ENCODE assay signal across 23 cellular contexts in the genomic region with DNA sequence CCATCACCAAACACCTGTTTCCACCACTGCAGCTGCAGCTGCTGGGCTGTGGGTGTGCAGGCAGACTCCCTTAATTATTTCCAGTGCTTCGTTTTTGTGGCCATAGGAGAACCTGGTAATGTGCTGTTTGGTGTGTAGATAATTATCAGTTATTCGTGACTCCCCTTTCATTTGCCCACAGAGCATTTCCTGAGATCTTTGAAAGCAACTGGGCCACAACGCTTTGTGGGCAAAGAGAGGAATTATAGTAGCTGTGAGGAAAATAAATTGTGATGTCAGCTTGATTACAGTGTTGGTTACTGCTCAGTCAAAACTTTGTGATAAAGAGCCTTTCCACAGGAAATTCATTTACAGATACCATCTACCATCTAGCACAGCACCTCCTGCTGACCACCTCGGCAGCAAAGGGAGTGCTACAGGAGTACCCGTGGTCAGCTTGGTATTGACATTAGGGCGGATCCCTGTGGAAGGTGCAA.
DNase-seq lines count a peak whose midpoint lies in the region; ATAC-seq, FAIRE-seq and TF ChIP-seq lines count a peak whose summit lies in the region.
"Had no signal": no experiment of that assay in that cellular context is flagged by ENCODE, and none has a peak within 500 bp of the region (broad histone marks: within the 10 kb centered on the region; RNA-seq: fewer than 3 reads in every experiment).

No MANE protein-coding gene starts in this region.

- H3K27me3 ChIP-seq in HepG2 (ENCODE audit: control insufficient read depth in 1 of 2, insufficient read depth in 2 of 2, low read length in 2 of 2) (no peaks in the 10 kb centered on the region), right lobe of liver (no peaks in the 10 kb centered on the region), H1 (replicated peaks in 1 of 4; ENCODE audit: control insufficient read depth in 3 of 4, extremely low read depth in 1 of 4, insufficient read depth in 3 of 4, low read length in 3 of 4) (peaks cover 0 to 1% (median 0%) of the 10 kb centered on the region in 4 experiments; a peak in 1 of 7 replicates)
- H3K27me3 ChIP-seq: upper lobe of left lung had no signal

- H3K56ac ChIP-seq in H1 (replicated peaks; ENCODE audit: insufficient read length, low read depth, low read length), result no peak overlapping the region

- WGBS in HepG2 (ENCODE audit: low lambda C conversion rate), result 5% methylated on average over 6 of the region's 6 CpGs
- WGBS in right lobe of liver (ENCODE audit: insufficient coverage, low coverage, low lambda C conversion rate, missing lambda C conversion rate), result 34% methylated on average over 6 of the region's 6 CpGs
- WGBS in H1 (ENCODE audit: extremely low coverage in 1 of 2, insufficient coverage in 1 of 2, insufficient read length in 1 of 2, insufficient replicate concordance in 2 of 2, low coverage in 1 of 2, low lambda C conversion rate in 2 of 2, missing lambda C conversion rate in 1 of 2), 2 experiments, result 71% methylated on average over 6 of the region's 6 CpGs; no CpG with 5 or more reads in 1 of the 2 experiments

- no peak overlapping the region for H3K4me2 ChIP-seq in HepG2 (ENCODE audit: low read depth, low read length)
- H3K4me2 ChIP-seq in H1 (ENCODE audit: insufficient read depth in 1 of 2, low read depth in 2 of 2, low read length in 2 of 2), result no peak overlapping the region

- no peak overlapping the region for H3K4me3 ChIP-seq in HepG2 (replicated peaks in 1 of 3; ENCODE audit: insufficient read depth in 1 of 3, low read depth in 2 of 3, low read length in 3 of 3)
- H3K4me3 ChIP-seq in right lobe of liver, result no peak overlapping the region
- H3K4me3 ChIP-seq in H1 (ENCODE audit: extremely low read depth in 1 of 4, insufficient read depth in 2 of 4, low read depth in 3 of 4, low read length in 4 of 4), result no peak overlapping the region
- H3K4me3 ChIP-seq: esophagus squamous epithelium, HAP-1, stomach, upper lobe of left lung had no signal

- H3K27ac ChIP-seq in HepG2 (ENCODE audit: extremely low read length, insufficient read depth, low read length), result no peak overlapping the region
- no peak overlapping the region for H3K27ac ChIP-seq in right lobe of liver
- no peak overlapping the region for H3K27ac ChIP-seq in H1 (ENCODE audit: low read depth, low read length)
- H3K27ac ChIP-seq: esophagus squamous epithelium, HL-60, parathyroid adenoma, stomach, upper lobe of left lung had no signal

- TF ChIP-seq RAD21 in HepG2 (CRISPR knock-in tag; IDR thresholded peaks at IDR 0.05) (no peak), H1 (IDR thresholded peaks at IDR 0.05 in 1 of 2, conservative IDR thresholded peaks at IDR 0.05 in 1 of 2; ENCODE audit: low read depth in 2 of 2, low read length in 2 of 2) (peak; percentile 44 to 54)

- H2BK15ac ChIP-seq in H1 (ENCODE audit: low read length), result no peak overlapping the region

- H4K91ac ChIP-seq in H1 (replicated peaks; ENCODE audit: insufficient read length, low read length), result no peak overlapping the region

- H2AK5ac ChIP-seq in H1 (ENCODE audit: low read depth, low read length), result no peak overlapping the region

- no peak overlapping the region for H2BK5ac ChIP-seq in H1 (ENCODE audit: low read depth, low read length)

- H4K20me1 ChIP-seq in HepG2 (ENCODE audit: insufficient read depth, low read length) (no peaks in the 10 kb centered on the region), H1 (replicated peaks in 1 of 2; ENCODE audit: control insufficient read depth in 1 of 2, insufficient read depth in 2 of 2, low read length in 2 of 2) (no peaks in the 10 kb centered on the region)

- H2AFZ ChIP-seq in HepG2 (ENCODE audit: low read length), result no peak overlapping the region
- H2AFZ ChIP-seq in H1 (ENCODE audit: low read length), result no peak overlapping the region
- H2AFZ ChIP-seq: parathyroid adenoma had no signal

- no peak overlapping the region for H4K5ac ChIP-seq in H1 (ENCODE audit: insufficient read length, low read depth, low read length)

- H2BK120ac ChIP-seq in H1 (replicated peaks; ENCODE audit: low read depth, low read length), result no peak overlapping the region

- H3K79me2 ChIP-seq in HepG2 (ENCODE audit: insufficient read depth, low read length) (no peaks in the 10 kb centered on the region), H1 (ENCODE audit: control insufficient read depth in 1 of 2, insufficient read depth in 2 of 2, low read length in 2 of 2) (no peaks in the 10 kb centered on the region)
- H3K79me2 ChIP-seq: parathyroid adenoma had no signal

- no peak overlapping the region for H2BK12ac ChIP-seq in H1 (ENCODE audit: low read depth, low read length)

- H3K9me3 ChIP-seq in HepG2 (ENCODE audit: low read length) (no peaks in the 10 kb centered on the region), right lobe of liver (no peaks in the 10 kb centered on the region), H1 (ENCODE audit: insufficient read depth in 2 of 2, low read depth in 1 of 2, low read length in 1 of 2) (no peaks in the 10 kb centered on the region)
- H3K9me3 ChIP-seq: esophagus squamous epithelium, HAP-1, stomach, upper lobe of left lung had no signal

- FAIRE-seq in HepG2 (lab: Jason Lieb, UNC) (no peak), H1 (lab: Jason Lieb, UNC) (no peak)
- FAIRE-seq: GM18507, islet of Langerhans had no signal

- no peak overlapping the region for H3K4ac ChIP-seq in H1 (replicated peaks; ENCODE audit: insufficient read length, low read depth, low read length)

- TF ChIP-seq EP300 in HepG2 (IDR thresholded peaks at IDR 0.05; ENCODE audit: low read depth in 2 of 2, low read length in 2 of 2) (no peak), HepG2 (CRISPR knock-in tag; IDR thresholded peaks at IDR 0.05; ENCODE audit: borderline replicate concordance) (no peak), H1 (IDR thresholded peaks at IDR 0.05; ENCODE audit: borderline replicate concordance in 1 of 2, low read depth in 2 of 2, low read length in 2 of 2) (no peak)

- ATAC-seq in HepG2, result no peak
- no peak for ATAC-seq in right lobe of liver
- ATAC-seq: Right ventricle myocardium inferior had no signal

- POLR2A ChIA-PET in HepG2 (lab: Yijun Ruan, JAX), result no interaction called here
- POLR2A ChIA-PET in H1 (lab: Charles Lee; ENCODE audit: partially characterized antibody), result no interaction called here

- DNase-seq in HepG2 (ENCODE audit: low spot score), result no peak
- DNase-seq in right lobe of liver, result no peak
- DNase-seq in NCI-H2227 (lab: John Stamatoyannopoulos, UW; ENCODE audit: unreplicated experiment), result peak; percentile 72
- no peak for DNase-seq in H1 (ENCODE audit: low read depth in 1 of 2, low spot score in 2 of 2)
- no peak for DNase-seq in NCI-H1105 (lab: John Stamatoyannopoulos, UW)
- DNase-seq in NCI-H1930 (lab: John Stamatoyannopoulos, UW), result no peak
- no peak for DNase-seq in NCI-H128 (lab: John Stamatoyannopoulos, UW; ENCODE audit: unreplicated experiment)
- DNase-seq in NCI-H82 (lab: John Stamatoyannopoulos, UW), result no peak
- DNase-seq: activated CD4-positive, CD25-positive, alpha-beta regulatory T cell; amygdala; esophagus squamous epithelium; mammary epithelial cell; NCI-H1092; NCI-H345; stimulated activated CD4-positive, alpha-beta T cell treated with anti-CD3 and anti-CD28 coated beads, Interleukin-2, amount 100 ng/mL, for 24 hours; stomach; upper lobe of left lung had no signal

- H3K9ac ChIP-seq in HepG2 (ENCODE audit: insufficient read depth, low read depth, low read length) (no peak overlapping the region), H1 (replicated peaks in 1 of 4; ENCODE audit: extremely low read depth in 1 of 4, low read depth in 3 of 4, low read length in 3 of 4) (no peak overlapping the region)
- H3K9ac ChIP-seq: parathyroid adenoma had no signal

- no peak for TF ChIP-seq CTCF in HepG2 (CRISPR knock-in tag; IDR thresholded peaks at IDR 0.05)
- TF ChIP-seq CTCF in right lobe of liver (IDR thresholded peaks at IDR 0.05), result no peak
- peak; percentile 54 to 61 (median 56) for TF ChIP-seq CTCF in H1 (IDR thresholded peaks at IDR 0.05; ENCODE audit: control extremely low read depth in 1 of 3, insufficient read depth in 1 of 3, low read depth in 1 of 3, low read length in 3 of 3)

- intact Hi-C loops in HepG2 (cut with micrococcal nuclease; ENCODE audit: unreplicated experiment), result no loop called here
- intact Hi-C loops in right lobe of liver (cut with DNase I), result no loop called here

- no peak overlapping the region for H4K8ac ChIP-seq in H1 (ENCODE audit: extremely low read depth, insufficient read depth, low read length)

- H3K18ac ChIP-seq in H1 (ENCODE audit: extremely low read depth, low read length), result no peak overlapping the region

- in situ Hi-C loops in HepG2 (cut with HindIII; ENCODE audit: extremely low pct_ligation_motif_present, low pct_unique_long_range_greater_than_20kb), result no loop called here

- BruUV-seq in HepG2 (replicated peaks; lab: Mats Ljungman, UMichigan), result no TSS peak

- no peak overlapping the region for H2BK20ac ChIP-seq in H1 (ENCODE audit: low read length)

- H3K36me3 ChIP-seq in HepG2 (replicated peaks in 1 of 2; ENCODE audit: control insufficient read depth in 1 of 2, insufficient read depth in 2 of 2, low read length in 2 of 2) (no peaks in the 10 kb centered on the region), right lobe of liver (no peaks in the 10 kb centered on the region), H1 (ENCODE audit: control insufficient read depth in 2 of 4, insufficient read depth in 4 of 4, low read length in 3 of 4) (no peaks in the 10 kb centered on the region)
- H3K36me3 ChIP-seq: esophagus squamous epithelium, HAP-1, stomach, upper lobe of left lung had no signal

- no peak overlapping the region for H3K14ac ChIP-seq in H1 (ENCODE audit: insufficient read length)

- H3K23me2 ChIP-seq in H1 (ENCODE audit: low read depth, low read length), result no peaks in the 10 kb centered on the region; the same call in 1 of the 2 replicates

- H3K4me1 ChIP-seq in HepG2 (ENCODE audit: insufficient read depth, low read length) (no peaks in the 10 kb centered on the region), right lobe of liver (peaks cover 0 to 3% (median 0%) of the 10 kb centered on the region in 4 donors), H1 (replicated peaks in 1 of 4; ENCODE audit: control insufficient read depth in 3 of 4, insufficient read depth in 4 of 4, low read length in 3 of 4) (no peaks in the 10 kb centered on the region)
- H3K4me1 ChIP-seq: esophagus squamous epithelium, HAP-1, parathyroid adenoma, upper lobe of left lung had no signal

- H3K23ac ChIP-seq in H1 (ENCODE audit: insufficient read length), result no peak overlapping the region

- no peaks in the 10 kb centered on the region for H3K79me1 ChIP-seq in H1 (ENCODE audit: low read depth, low read length)

- CTCF ChIA-PET in HepG2 (lab: Yijun Ruan, JAX; ENCODE audit: low intra/inter-chr PET ratio, low total read pairs), result no interaction called here
- CTCF ChIA-PET in H1 (lab: Charles Lee; ENCODE audit: partially characterized antibody), result interaction anchor here (0.7 to 2.0 kb wide), 5 partner anchors 10 to 358 kb away, joined by 3 to 5 read pairs (median 4); no protein-coding TSS in a partner anchor

- TF ChIP-seq POLR2A in HepG2 (IDR thresholded peaks at IDR 0.05; ENCODE audit: insufficient read depth in 1 of 2, low read depth in 2 of 2, low read length in 2 of 2) (no peak), right lobe of liver (IDR thresholded peaks at IDR 0.05) (no peak), H1 (IDR thresholded peaks at IDR 0.05; ENCODE audit: control extremely low read depth in 1 of 2, low read depth in 2 of 2, low read length in 2 of 2) (no peak)

TF ChIP-seq in HepG2, 621 proteins besides CTCF, POLR2A, EP300 and RAD21 (continues in another document):
- no peak for TF ChIP-seq RBFOX2 (IDR thresholded peaks at IDR 0.05; ENCODE audit: low read depth, low read length)

Comparison
In these comparisons a context has a peak if more than half of its experiments do, and no peak if none do; other contexts are left out.
1. CTCF ChIP-seq: peak in H1 (3 of 3); none in HepG2 (single experiment) and right lobe of liver (0 of 4).
2. Of the 41 proteins assayed by ChIP-seq in both HepG2 and H1: peak only in HepG2: MAFK; only in H1: CTCF and RAD21; in both: none; in neither: 38.